Comparison of ENCODE assay signal across 15 cellular contexts in the genomic region with DNA sequence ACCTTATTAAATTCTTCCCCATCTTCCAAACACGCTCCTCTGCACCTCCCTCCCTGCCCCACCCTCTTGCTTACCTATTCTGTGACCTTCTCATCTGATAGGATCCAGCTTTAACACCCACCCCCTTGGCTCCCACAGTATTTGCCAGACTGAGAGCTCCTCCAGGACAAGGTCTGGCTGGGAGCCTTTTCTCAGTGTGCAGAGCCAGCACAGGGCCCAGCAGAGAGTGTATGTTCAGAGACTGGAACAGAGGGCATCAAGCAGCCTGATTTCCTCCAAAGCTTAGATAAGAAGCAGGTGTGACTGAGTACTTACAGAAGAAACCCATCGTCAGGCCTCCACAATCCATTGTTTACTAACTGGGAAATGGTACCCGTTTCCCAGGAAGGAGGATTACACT. TPM values are rescaled to one million over a fixed set of nuclear protein-coding genes. Genes with fewer than 3 reads are reported as not detected.
DNase-seq lines count a peak whose midpoint lies in the region; ATAC-seq lines count a peak whose summit lies in the region.
"Had no signal": no experiment of that assay in that cellular context is flagged by ENCODE, and none has a peak within 500 bp of the region (broad histone marks: within the 10 kb centered on the region; RNA-seq: fewer than 3 reads in every experiment).

No MANE protein-coding gene starts in this region.

- intact Hi-C loops in left ventricle myocardium superior (cut with micrococcal nuclease) (no loop called here), posterior vena cava (cut with DNase I) (loop anchor here in 1 of 2 donors (5.0 kb wide), 1 partner anchor 1015 kb away; no protein-coding TSS in a partner anchor)

- DNase-seq in DMS79 (lab: John Stamatoyannopoulos, UW) (peak; percentile 15), DMS79 treated with DMSO at 0.1 percent for 48 hours (lab: John Stamatoyannopoulos, UW) (peak; percentile 17), left ventricle myocardium superior (no peak), posterior vena cava (ENCODE audit: low spot score) (peak; percentile 37), SKM-1 (lab: John Stamatoyannopoulos, UW; ENCODE audit: unreplicated experiment) (no peak), superior temporal gyrus (ENCODE audit: extremely low spot score) (no peak)
- DNase-seq: CD8-positive, alpha-beta T cell; COR-L47; DMS153; GF-D8 had no signal

- ATAC-seq in left ventricle myocardium superior (peak; percentile 90), GM19035 (IDR thresholded peaks at IDR 0.05; ENCODE audit: unreplicated experiment) (no peak)
- ATAC-seq: A549; CD8-positive, alpha-beta T cell; HepG2 had no signal

RNA-seq across cellular contexts. Expression of a gene that starts 26.7 kb away (rescaled TPM):
- total RNA-seq in left ventricle myocardium superior (8.0 TPM), posterior vena cava (10 to 100 TPM in 1 of 2 donors, 1 to 10 TPM in 1; 8.3 to 23.6 TPM)
- total RNA-seq: CD8-positive, alpha-beta T cell; HFFc6 had no signal

RNA-seq across cellular contexts. Expression of a gene that starts 42.4 kb away (rescaled TPM):
- not detected for total RNA-seq in left ventricle myocardium superior
- total RNA-seq in posterior vena cava, result 1 to 10 TPM in 1 of 2 donors, under 1 TPM in 1; 0.95 to 1.5 TPM
- total RNA-seq: CD8-positive, alpha-beta T cell; H4; HepG2; HFFc6 had no signal

RNA-seq across cellular contexts. Expression of a gene that starts 42.5 kb away (rescaled TPM):
- total RNA-seq in left ventricle myocardium superior, result 321 TPM
- total RNA-seq in posterior vena cava, result 10 to 100 TPM; 36.5 to 38.2 TPM

Comparison
In these comparisons a context has a peak if more than half of its experiments do, and no peak if none do; other contexts are left out.
1. DNase-seq: peak in DMS79 (single experiment), DMS79 treated with DMSO at 0.1 percent for 48 hours (single experiment) and posterior vena cava (single experiment); none in left ventricle myocardium superior (single experiment), SKM-1 (single experiment) and superior temporal gyrus (single experiment).